In the genomic region with DNA sequence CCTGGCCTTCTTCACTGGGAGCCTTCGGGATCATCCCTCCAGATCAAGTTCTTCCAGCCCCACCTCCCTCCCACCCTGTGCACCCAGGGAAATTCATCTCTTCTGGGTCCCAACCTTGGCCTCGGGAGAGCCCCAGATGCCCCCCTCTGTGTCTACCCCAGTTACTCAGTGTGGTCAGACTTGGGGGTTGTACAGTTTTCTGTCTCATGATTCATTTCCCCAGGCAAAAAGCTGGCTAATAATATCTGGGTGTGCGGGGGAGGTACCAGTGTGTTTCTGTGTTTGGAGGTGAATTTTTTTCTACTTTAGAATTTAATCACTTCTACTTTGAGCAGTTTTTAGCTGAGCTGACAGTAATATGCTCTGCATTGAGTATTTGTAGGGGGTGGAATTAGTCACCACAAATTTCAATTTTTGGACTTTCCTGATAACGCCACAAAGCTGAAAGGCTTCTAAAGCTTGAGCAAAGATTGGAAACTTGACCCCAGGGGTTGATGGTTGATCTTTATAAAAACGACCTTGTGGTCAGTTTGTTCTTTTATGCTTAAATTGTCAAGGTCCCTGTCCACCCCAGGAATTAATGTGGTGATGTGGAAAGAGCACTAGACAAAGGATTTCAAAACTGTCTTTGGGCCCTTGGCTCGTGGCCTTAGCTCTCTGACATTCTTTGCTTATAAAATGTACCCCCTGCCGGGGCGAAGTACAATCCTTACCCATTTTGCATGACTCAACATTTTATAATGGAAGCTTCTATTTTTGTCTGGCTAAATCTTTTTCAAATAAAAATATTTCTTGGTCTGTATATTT, we compare ENCODE assay signal across 8 cellular contexts.
DNase-seq lines count a peak whose midpoint lies in the region; FAIRE-seq and TF ChIP-seq lines count a peak whose summit lies in the region.

No MANE protein-coding gene starts in this region.

- H3K36me3 Mint-ChIP-seq in activated T-helper 2 cell treated with anti-CD3 and anti-CD28 coated beads, Interferon-gamma antibody, Interleukin-2, Interleukin-4, amounts not matched to agents 10 μg/mL and 5 μg/mL and 100 μg/mL, durations not matched to agents 14 hours and 24 hours and 36 hours (ENCODE audit: low read depth), result peaks cover 3% of the 10 kb centered on the region

- H3K27ac ChIP-seq in layer of hippocampus (ENCODE audit: low read depth, low read length), result peak overlapping the region; percentile 35
- peak overlapping the region in 3 of 5 donors; percentile 15 to 65 (median 56) for H3K27ac ChIP-seq in stomach
- peak overlapping the region in 4 of 8 donors; percentile 34 to 68 (median 58) for H3K27ac ChIP-seq in spleen

- FAIRE-seq in GM12892 (lab: Jason Lieb, UNC), result peak; percentile 77

- H3K4me3 ChIP-seq in stomach, result no peak overlapping the region
- H3K4me3 ChIP-seq in spleen, result peak overlapping the region in 1 of 8 donors; percentile 38

- H3K36me3 ChIP-seq in stomach (no peaks in the 10 kb centered on the region), spleen (peaks cover 0 to 11% (median 0%) of the 10 kb centered on the region in 6 donors)

- H3K4me1 Mint-ChIP-seq in activated T-helper 2 cell treated with anti-CD3 and anti-CD28 coated beads, Interferon-gamma antibody, Interleukin-2, Interleukin-4, amounts not matched to agents 10 μg/mL and 5 μg/mL and 100 μg/mL, durations not matched to agents 14 hours and 24 hours and 36 hours (ENCODE audit: low read depth), result peaks cover 67% of the 10 kb centered on the region

- WGBS in stomach, 5 donors, result 55 to 71% (median 60%) methylated on average over 8 of the region's 8 CpGs
- 31 to 47% (median 33%) methylated on average over 8 of the region's 8 CpGs for WGBS in spleen, 5 donors

- peak overlapping the region; percentile 93 for H3K27ac Mint-ChIP-seq in activated T-helper 2 cell treated with anti-CD3 and anti-CD28 coated beads, Interferon-gamma antibody, Interleukin-2, Interleukin-4, amounts not matched to agents 10 μg/mL and 5 μg/mL and 100 μg/mL, durations not matched to agents 14 hours and 24 hours and 36 hours

- H3K4me1 ChIP-seq in stomach, result peaks cover 0 to 29% (median 12%) of the 10 kb centered on the region in 4 donors
- peaks cover 0 to 36% (median 23%) of the 10 kb centered on the region in 6 donors for H3K4me1 ChIP-seq in spleen

- TF ChIP-seq CTCF in stomach (IDR thresholded peaks at IDR 0.05), result no peak
- no peak for TF ChIP-seq CTCF in spleen (IDR thresholded peaks at IDR 0.05 in 8 of 11, conservative IDR thresholded peaks at IDR 0.05 in 3 of 11)

- intact Hi-C loops in activated T-helper 2 cell treated with anti-CD3 and anti-CD28 coated beads, Interferon-gamma antibody, Interleukin-2, Interleukin-4, amounts not matched to agents 10 μg/mL and 5 μg/mL and 100 μg/mL, durations not matched to agents 14 hours and 24 hours and 36 hours (cut with micrococcal nuclease), result loop anchor here (1.0 to 5.0 kb wide), 14 partner anchors 27 to 484 kb away; no protein-coding TSS in a partner anchor
- intact Hi-C loops in stomach (cut with DNase I; ENCODE audit: low total_unique reads) (no loop called here), spleen (cut with DNase I; ENCODE audit: low total_unique reads) (loop anchor here (5.0 kb wide), 1 partner anchor 404 kb away; no protein-coding TSS in a partner anchor)

- peak overlapping the region; percentile 81 for H3K4me3 Mint-ChIP-seq in activated T-helper 2 cell treated with anti-CD3 and anti-CD28 coated beads, Interferon-gamma antibody, Interleukin-2, Interleukin-4, amounts not matched to agents 10 μg/mL and 5 μg/mL and 100 μg/mL, durations not matched to agents 14 hours and 24 hours and 36 hours (ENCODE audit: low read depth)

- H3K27me3 ChIP-seq in layer of hippocampus (ENCODE audit: control insufficient read depth, insufficient read depth, low read length) (no peaks in the 10 kb centered on the region), stomach (no peaks in the 10 kb centered on the region), spleen (replicated peaks in 1 of 7) (no peaks in the 10 kb centered on the region)

- peak; percentile 17; the same call in 1 of the 2 replicates for TF ChIP-seq POLR2A in GM12892 (IDR thresholded peaks at IDR 0.05; ENCODE audit: low read depth, low read length)
- no peak for TF ChIP-seq POLR2A in stomach (IDR thresholded peaks at IDR 0.05)
- no peak for TF ChIP-seq POLR2A in spleen (IDR thresholded peaks at IDR 0.05)

- no peaks in the 10 kb centered on the region for H3K9me3 ChIP-seq in stomach
- H3K9me3 ChIP-seq in spleen, result no peaks in the 10 kb centered on the region

- DNase-seq in GM12892 (ENCODE audit: insufficient read length) (no peak), H4 (ENCODE audit: low spot score) (peak; percentile 53), LoVo (ENCODE audit: low spot score) (peak; percentile 72), stomach (no peak), spleen (no peak)
- peak; percentile 38 for DNase-seq in activated T-helper 2 cell treated with anti-CD3 and anti-CD28 coated beads, Interferon-gamma antibody, Interleukin-2, Interleukin-4, amounts not matched to agents 10 μg/mL and 5 μg/mL and 100 μg/mL, durations not matched to agents 14 hours and 24 hours and 36 hours (ENCODE audit: low spot score)
- DNase-seq in effector CD4-positive, alpha-beta T cell, result no peak

- no peak for TF ChIP-seq EP300 in stomach (IDR thresholded peaks at IDR 0.05)

- no peaks in the 10 kb centered on the region for H3K9me3 Mint-ChIP-seq in activated T-helper 2 cell treated with anti-CD3 and anti-CD28 coated beads, Interferon-gamma antibody, Interleukin-2, Interleukin-4, amounts not matched to agents 10 μg/mL and 5 μg/mL and 100 μg/mL, durations not matched to agents 14 hours and 24 hours and 36 hours

- no peaks in the 10 kb centered on the region for H3K27me3 Mint-ChIP-seq in activated T-helper 2 cell treated with anti-CD3 and anti-CD28 coated beads, Interferon-gamma antibody, Interleukin-2, Interleukin-4, amounts not matched to agents 10 μg/mL and 5 μg/mL and 100 μg/mL, durations not matched to agents 14 hours and 24 hours and 36 hours (ENCODE audit: low read depth)

Comparison
In these comparisons a context has a peak if more than half of its experiments do, and no peak if none do; other contexts are left out.
1. DNase-seq: peak in H4 (single experiment), LoVo (single experiment) and activated T-helper 2 cell treated with anti-CD3 and anti-CD28 coated beads, Interferon-gamma antibody, Interleukin-2, Interleukin-4, amounts not matched to agents 10 μg/mL and 5 μg/mL and 100 μg/mL, durations not matched to agents 14 hours and 24 hours and 36 hours (single experiment); none in GM12892 (single experiment), stomach (single experiment), spleen (single experiment) and effector CD4-positive, alpha-beta T cell (single experiment).